Comparison of ENCODE assay signal across 20 cellular contexts in the genomic region with DNA sequence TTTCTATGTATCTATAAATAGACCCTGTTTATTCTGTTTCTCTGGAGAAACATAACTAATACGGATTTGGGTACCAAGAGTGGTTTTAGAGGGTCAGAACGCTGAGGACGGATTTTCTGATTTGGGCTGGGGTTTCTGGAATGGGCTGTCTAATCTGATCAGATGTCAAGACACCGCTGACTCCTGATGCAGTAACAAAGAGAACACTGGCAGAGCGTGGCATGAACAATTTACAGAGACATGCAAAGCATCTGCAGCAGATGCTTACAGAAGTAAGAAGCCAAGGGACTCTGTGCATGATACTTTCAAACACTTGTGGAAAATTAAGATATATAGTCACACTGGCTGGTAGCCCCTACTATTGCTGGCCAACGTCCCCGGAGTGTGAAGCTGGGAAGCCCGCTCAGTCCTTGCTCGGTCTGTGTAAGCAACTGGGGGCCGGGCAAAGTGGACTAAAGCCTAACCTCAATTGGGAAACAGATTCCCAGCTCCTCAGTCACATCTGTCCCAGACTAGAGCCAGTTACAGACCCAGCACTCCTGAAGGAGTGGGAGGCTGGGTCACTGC.
DNase-seq lines count a peak whose midpoint lies in the region; ATAC-seq and TF ChIP-seq lines count a peak whose summit lies in the region.
"Had no signal": no experiment of that assay in that cellular context is flagged by ENCODE, and none has a peak within 500 bp of the region (broad histone marks: within the 10 kb centered on the region; RNA-seq: fewer than 3 reads in every experiment).

No MANE protein-coding gene starts in this region.

- H3K4me1 Mint-ChIP-seq in osteocyte (ENCODE audit: unreplicated experiment) = no peaks in the 10 kb centered on the region
- H3K4me1 Mint-ChIP-seq in type B pancreatic cell (ENCODE audit: unreplicated experiment) = peaks cover 3% of the 10 kb centered on the region

- H3K27me3 Mint-ChIP-seq in osteocyte (ENCODE audit: unreplicated experiment) (peaks cover 9% of the 10 kb centered on the region), type B pancreatic cell (peaks cover 22% of the 10 kb centered on the region)

- H3K27ac ChIP-seq in cingulate gyrus (ENCODE audit: low read depth, low read length) = peak overlapping the region; percentile 79
- H3K27ac ChIP-seq: A549, BLaER1, HL-60, KMS-11, PC-9, RWPE1 had no signal

- H3K9me3 Mint-ChIP-seq in osteocyte (ENCODE audit: unreplicated experiment) = no peaks in the 10 kb centered on the region
- H3K9me3 Mint-ChIP-seq in type B pancreatic cell = no peaks in the 10 kb centered on the region
- H3K9me3 Mint-ChIP-seq: CD8-positive, alpha-beta T cell had no signal

- ATAC-seq in HG02938 (IDR thresholded peaks at IDR 0.05; ENCODE audit: unreplicated experiment) = no peak
- ATAC-seq: A549; CD8-positive, alpha-beta T cell had no signal

- TF ChIP-seq CTCF in osteocyte (IDR thresholded peaks at IDR 0.05) (no peak), type B pancreatic cell (conservative IDR thresholded peaks at IDR 0.05) (no peak)

- H3K36me3 Mint-ChIP-seq in osteocyte (ENCODE audit: unreplicated experiment) (no peaks in the 10 kb centered on the region), type B pancreatic cell (no peaks in the 10 kb centered on the region)
- H3K36me3 Mint-ChIP-seq: CD8-positive, alpha-beta T cell had no signal

- no peak overlapping the region for H3K4me3 Mint-ChIP-seq in osteocyte (ENCODE audit: unreplicated experiment)
- H3K4me3 Mint-ChIP-seq in type B pancreatic cell = no peak overlapping the region
- H3K4me3 Mint-ChIP-seq: CD8-positive, alpha-beta T cell had no signal

- peak; percentile 26 for DNase-seq in activated CD8-positive, alpha-beta memory T cell treated with anti-CD3 and anti-CD28 coated beads for 24 hours
- no peak for DNase-seq in activated CD8-positive, alpha-beta memory T cell treated with anti-CD3 and anti-CD28 coated beads, Interleukin-2, amount 50 U/mL, for 4 hours
- DNase-seq in osteocyte (ENCODE audit: extremely low spot score, unreplicated experiment) (peak; percentile 59), type B pancreatic cell (ENCODE audit: extremely low spot score, unreplicated experiment) (peak; percentile 32), UCSD-AML1 (lab: John Stamatoyannopoulos, UW; ENCODE audit: unreplicated experiment) (no peak), NCI-H1930 (lab: John Stamatoyannopoulos, UW) (no peak)
- DNase-seq: Calu3, GOT3, NCI-H1436, NCI-H2029 treated with DMSO at 0.1 percent for 48 hours, PC-9, SIG-M5 had no signal

- H3K27ac Mint-ChIP-seq in osteocyte (ENCODE audit: unreplicated experiment) (no peak overlapping the region), type B pancreatic cell (no peak overlapping the region)
- H3K27ac Mint-ChIP-seq: CD8-positive, alpha-beta T cell had no signal

Comparison
In these comparisons a context has a peak if more than half of its experiments do, and no peak if none do; other contexts are left out.
1. DNase-seq: peak in activated CD8-positive, alpha-beta memory T cell treated with anti-CD3 and anti-CD28 coated beads for 24 hours (single experiment), osteocyte (single experiment) and type B pancreatic cell (single experiment); none in activated CD8-positive, alpha-beta memory T cell treated with anti-CD3 and anti-CD28 coated beads, Interleukin-2, amount 50 U/mL, for 4 hours (single experiment), UCSD-AML1 (single experiment) and NCI-H1930 (0 of 2).